ENCODE assay signal across 16 cellular contexts in genomic region chr20:18164356-18164755, GRCh38. TPM values are rescaled to one million over a fixed set of nuclear protein-coding genes. Genes with fewer than 3 reads are reported as not detected.
DNase-seq lines count a peak whose midpoint lies in the region; FAIRE-seq and TF ChIP-seq lines count a peak whose summit lies in the region.
"Had no signal": no experiment of that assay in that cellular context is flagged by ENCODE, and none has a peak within 500 bp of the region (broad histone marks: within the 10 kb centered on the region; RNA-seq: fewer than 3 reads in every experiment).

No MANE protein-coding gene starts in this region.

- H3K27ac Mint-ChIP-seq in endothelial cell (ENCODE audit: unreplicated experiment): no peak overlapping the region
- H3K27ac Mint-ChIP-seq: activated CD4-positive, alpha-beta memory T cell treated with anti-CD3 and anti-CD28 coated beads for 36 hours; activated T-helper 2 cell treated with anti-CD3 and anti-CD28 coated beads, Interferon-gamma antibody, Interleukin-2, Interleukin-4, amounts not matched to agents 10 μg/mL and 5 μg/mL and 100 μg/mL, durations not matched to agents 14 hours and 24 hours and 36 hours; dendritic cell treated with granulocyte-macrophage colony-stimulating factor and Interleukin-4, amounts not matched to agents 40 ng/mL and 50 ng/mL, for 4 days had no signal

- H3K36me3 Mint-ChIP-seq in endothelial cell (ENCODE audit: low read depth, unreplicated experiment): peaks cover 10% of the 10 kb centered on the region

- no peak overlapping the region for H3K9ac ChIP-seq in HUES48 (ENCODE audit: low read depth, low read length)

- H3K27me3 Mint-ChIP-seq in endothelial cell (ENCODE audit: unreplicated experiment): peaks cover 2% of the 10 kb centered on the region
- H3K27me3 Mint-ChIP-seq: activated CD4-positive, alpha-beta memory T cell treated with anti-CD3 and anti-CD28 coated beads for 36 hours; dendritic cell treated with granulocyte-macrophage colony-stimulating factor and Interleukin-4, amounts not matched to agents 40 ng/mL and 50 ng/mL, for 4 days had no signal

- in situ Hi-C loops in GM13976 (cut with MboI; ENCODE audit: low sequenced_read_pairs, unreplicated experiment): no loop called here

- H3K4me3 Mint-ChIP-seq in endothelial cell (ENCODE audit: unreplicated experiment): no peak overlapping the region
- H3K4me3 Mint-ChIP-seq: activated CD4-positive, alpha-beta memory T cell treated with anti-CD3 and anti-CD28 coated beads for 36 hours; dendritic cell treated with granulocyte-macrophage colony-stimulating factor and Interleukin-4, amounts not matched to agents 40 ng/mL and 50 ng/mL, for 4 days had no signal

- H3K9me3 ChIP-seq in HUES48 (ENCODE audit: control insufficient read depth, insufficient read depth, low read length) (no peaks in the 10 kb centered on the region), WERI-Rb-1 (ENCODE audit: severe bottlenecking) (no peaks in the 10 kb centered on the region)
- H3K9me3 ChIP-seq: ovary had no signal

- H3K36me3 ChIP-seq in HUES48 (ENCODE audit: control insufficient read depth, insufficient read depth, low read length): peaks cover 60% of the 10 kb centered on the region
- H3K36me3 ChIP-seq in bronchial epithelial cell (ENCODE audit: control insufficient read depth, insufficient read depth, low read length): peaks cover 7% of the 10 kb centered on the region
- H3K36me3 ChIP-seq in WERI-Rb-1: peaks cover 36% of the 10 kb centered on the region
- H3K36me3 ChIP-seq: ovary had no signal

- H3K27me3 ChIP-seq in HUES48 (ENCODE audit: control insufficient read depth, insufficient read depth, low read length): no peaks in the 10 kb centered on the region
- no peaks in the 10 kb centered on the region for H3K27me3 ChIP-seq in bronchial epithelial cell (ENCODE audit: control insufficient read depth, insufficient read depth, low read length)
- no peaks in the 10 kb centered on the region for H3K27me3 ChIP-seq in WERI-Rb-1 (ENCODE audit: insufficient read depth, low read depth, severe bottlenecking)
- H3K27me3 ChIP-seq: ovary had no signal

- H3K9me3 Mint-ChIP-seq in endothelial cell (ENCODE audit: unreplicated experiment): no peaks in the 10 kb centered on the region
- H3K9me3 Mint-ChIP-seq: activated CD4-positive, alpha-beta memory T cell treated with anti-CD3 and anti-CD28 coated beads for 36 hours; activated T-helper 2 cell treated with anti-CD3 and anti-CD28 coated beads, Interferon-gamma antibody, Interleukin-2, Interleukin-4, amounts not matched to agents 10 μg/mL and 5 μg/mL and 100 μg/mL, durations not matched to agents 14 hours and 24 hours and 36 hours; dendritic cell treated with granulocyte-macrophage colony-stimulating factor and Interleukin-4, amounts not matched to agents 40 ng/mL and 50 ng/mL, for 4 days had no signal

- H3K4me1 Mint-ChIP-seq in endothelial cell (ENCODE audit: unreplicated experiment): peaks cover 22% of the 10 kb centered on the region

- FAIRE-seq in bronchial epithelial cell (lab: Jason Lieb, UNC): no peak
- FAIRE-seq: GM18507 had no signal

- H3K4me1 ChIP-seq in HUES48 (ENCODE audit: control insufficient read depth, insufficient read depth, low read length): peaks cover 17% of the 10 kb centered on the region

- H3K4me3 ChIP-seq in HUES48 (ENCODE audit: low read depth, low read length) (no peak overlapping the region), bronchial epithelial cell (ENCODE audit: low read depth, low read length) (no peak overlapping the region), WERI-Rb-1 (ENCODE audit: low read depth, low read length) (no peak overlapping the region)
- H3K4me3 ChIP-seq: ovary had no signal

- peak; percentile 57 for DNase-seq in Daoy (ENCODE audit: low read depth)
- DNase-seq in bronchial epithelial cell (ENCODE audit: low read depth): peak; percentile 90
- peak; percentile 41 for DNase-seq in myocyte (ENCODE audit: low read depth)
- DNase-seq in GM13976 (ENCODE audit: low spot score): no peak
- DNase-seq in activated gamma-delta T cell (lab: John Stamatoyannopoulos, UW): no peak
- DNase-seq in endothelial cell (ENCODE audit: low spot score): no peak
- no peak for DNase-seq in WERI-Rb-1
- DNase-seq: activated CD4-positive, alpha-beta memory T cell treated with anti-CD3 and anti-CD28 coated beads for 36 hours; anterior cingulate cortex; NCI-H1092; ovary; stimulated activated CD4-positive, alpha-beta T cell treated with anti-CD3 and anti-CD28 coated beads, Interleukin-4, amount 100 ng/mL, for 1 hour had no signal

- peak overlapping the region; percentile 7 for H3K27ac ChIP-seq in HUES48 (ENCODE audit: low read depth, low read length)
- no peak overlapping the region for H3K27ac ChIP-seq in WERI-Rb-1
- H3K27ac ChIP-seq: ovary had no signal

- TF ChIP-seq CTCF in bronchial epithelial cell (IDR thresholded peaks at IDR 0.05; ENCODE audit: insufficient read depth, low read length, severe bottlenecking) (no peak), GM13976 (IDR thresholded peaks at IDR 0.05; ENCODE audit: borderline replicate concordance, control extremely low read depth, extremely low read depth, insufficient read depth, missing control alignments) (no peak), endothelial cell (IDR thresholded peaks at IDR 0.05; ENCODE audit: unreplicated experiment) (no peak), WERI-Rb-1 (IDR thresholded peaks at IDR 0.05; ENCODE audit: low read depth, low read length) (no peak)

RNA-seq across cellular contexts. Expression of gene KAT14, which starts 26.7 kb away (rescaled TPM):
- 14.5 and 21.9 TPM in 2 replicates for total RNA-seq in Daoy (2014; rRNA removed; shearing (Covaris generic))
- total RNA-seq in bronchial epithelial cell (11.6 and 12.4 TPM in 2 replicates), myocyte (25.4 and 26.4 TPM in 2 replicates), endothelial cell (ENCODE audit: unreplicated experiment) (16.9 TPM)
- polyA plus RNA-seq in myocyte (2012): 12.6 TPM

RNA-seq across cellular contexts. Expression of gene PET117, which starts 26.7 kb away (rescaled TPM):
- total RNA-seq in Daoy (2014; rRNA removed; shearing (Covaris generic)): 17.9 and 23.8 TPM in 2 replicates
- total RNA-seq in bronchial epithelial cell (11.4 and 15.3 TPM in 2 replicates), myocyte (25.2 and 28.6 TPM in 2 replicates), endothelial cell (ENCODE audit: unreplicated experiment) (11.0 TPM)
- 12.2 TPM for polyA plus RNA-seq in myocyte (2012)

Comparison
In these comparisons a context has a peak if more than half of its experiments do, and no peak if none do; other contexts are left out.
1. DNase-seq: peak in Daoy (single experiment), bronchial epithelial cell (single experiment) and myocyte (single experiment); none in GM13976 (single experiment), activated gamma-delta T cell (single experiment), endothelial cell (single experiment) and WERI-Rb-1 (single experiment).